Comparison of ENCODE assay signal across 10 cellular contexts in the genomic region with DNA sequence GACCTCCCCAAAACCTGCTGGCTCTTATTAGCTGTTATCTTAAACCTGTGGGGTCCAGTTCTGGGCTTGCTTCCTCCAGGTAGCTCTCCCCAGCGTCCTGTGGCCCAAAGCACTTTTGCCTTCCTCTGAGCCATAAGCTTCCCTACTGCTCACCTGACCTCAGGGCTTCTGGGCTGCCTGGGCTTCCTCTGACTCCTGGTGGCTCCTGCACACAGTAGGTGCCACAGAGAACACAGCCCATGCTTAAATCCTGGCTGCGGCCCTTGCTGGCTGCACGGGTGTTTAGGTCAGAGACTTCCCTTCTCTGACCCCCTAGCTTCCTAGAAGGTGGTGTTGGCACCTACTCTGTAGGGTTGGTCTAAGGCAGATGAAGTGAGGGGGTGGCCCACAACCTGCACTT. TPM values are rescaled to one million over a fixed set of nuclear protein-coding genes. Genes with fewer than 3 reads are reported as not detected.
DNase-seq lines count a peak whose midpoint lies in the region; ATAC-seq and TF ChIP-seq lines count a peak whose summit lies in the region.
"Had no signal": no experiment of that assay in that cellular context is flagged by ENCODE, and none has a peak within 500 bp of the region (broad histone marks: within the 10 kb centered on the region; RNA-seq: fewer than 3 reads in every experiment).

No MANE protein-coding gene starts in this region.

- H3K36me3 ChIP-seq in CD4-positive, CD25-positive, alpha-beta regulatory T cell (ENCODE audit: control insufficient read depth, insufficient read depth, low read length), result no peaks in the 10 kb centered on the region
- H3K36me3 ChIP-seq in parathyroid adenoma (ENCODE audit: control insufficient read depth, insufficient read depth, low read length), result no peaks in the 10 kb centered on the region

- peaks cover 90% of the 10 kb centered on the region for H3K4me1 ChIP-seq in CD4-positive, CD25-positive, alpha-beta regulatory T cell (ENCODE audit: control insufficient read depth, insufficient read depth, low read length, poor library complexity, severe bottlenecking)
- peaks cover 20% of the 10 kb centered on the region for H3K4me1 ChIP-seq in parathyroid adenoma

- H3K4me2 ChIP-seq in parathyroid adenoma (ENCODE audit: low read length), result no peak overlapping the region

- no peak overlapping the region for H2AFZ ChIP-seq in parathyroid adenoma

- no peaks in the 10 kb centered on the region for H3K27me3 ChIP-seq in CD4-positive, CD25-positive, alpha-beta regulatory T cell (ENCODE audit: control insufficient read depth, insufficient read depth, low read length)
- no peaks in the 10 kb centered on the region for H3K27me3 ChIP-seq in parathyroid adenoma (ENCODE audit: control insufficient read depth, insufficient read depth, low read length)

- H3K9me3 Mint-ChIP-seq in CD4-positive, CD25-positive, alpha-beta regulatory T cell, result no peaks in the 10 kb centered on the region
- no peaks in the 10 kb centered on the region for H3K9me3 Mint-ChIP-seq in activated T-helper 1 cell treated with anti-CD3 and anti-CD28 coated beads, Interleukin-12 subunit alpha, Interleukin-12 subunit beta, Interleukin-2, Interleukin-4 antibody, amounts not matched to agents 30 ng/mL and 10 ng/mL and 1 ng/mL, durations not matched to agents 14 hours and 24 hours and 36 hours

- H3K79me2 ChIP-seq in parathyroid adenoma, result peaks cover 29% of the 10 kb centered on the region

- H3K4me3 Mint-ChIP-seq in CD4-positive, CD25-positive, alpha-beta regulatory T cell, result peak overlapping the region; percentile 52 to 96 (median 86)
- H3K4me3 Mint-ChIP-seq in activated T-helper 1 cell treated with anti-CD3 and anti-CD28 coated beads, Interleukin-12 subunit alpha, Interleukin-12 subunit beta, Interleukin-2, Interleukin-4 antibody, amounts not matched to agents 30 ng/mL and 10 ng/mL and 1 ng/mL, durations not matched to agents 14 hours and 24 hours and 36 hours, result peak overlapping the region; percentile 80

- intact Hi-C loops in activated T-helper 1 cell treated with anti-CD3 and anti-CD28 coated beads, Interleukin-12 subunit alpha, Interleukin-12 subunit beta, Interleukin-2, Interleukin-4 antibody, amounts not matched to agents 30 ng/mL and 10 ng/mL and 1 ng/mL, durations not matched to agents 14 hours and 24 hours and 36 hours (cut with micrococcal nuclease), result no loop called here
- intact Hi-C loops in Right ventricle myocardium superior (cut with DNase I), result no loop called here

- H3K27me3 Mint-ChIP-seq in CD4-positive, CD25-positive, alpha-beta regulatory T cell, result no peaks in the 10 kb centered on the region
- H3K27me3 Mint-ChIP-seq in activated T-helper 1 cell treated with anti-CD3 and anti-CD28 coated beads, Interleukin-12 subunit alpha, Interleukin-12 subunit beta, Interleukin-2, Interleukin-4 antibody, amounts not matched to agents 30 ng/mL and 10 ng/mL and 1 ng/mL, durations not matched to agents 14 hours and 24 hours and 36 hours (ENCODE audit: insufficient read depth), result no peaks in the 10 kb centered on the region

- no peak overlapping the region for H3K4me3 ChIP-seq in CD4-positive, CD25-positive, alpha-beta regulatory T cell (ENCODE audit: low read depth, low read length)
- no peak overlapping the region for H3K4me3 ChIP-seq in parathyroid adenoma (ENCODE audit: low read depth, low read length)

- H3K4me1 Mint-ChIP-seq in CD4-positive, CD25-positive, alpha-beta regulatory T cell, result peaks cover 5 to 85% (median 37%) of the 10 kb centered on the region in 4 donors
- H3K4me1 Mint-ChIP-seq in activated T-helper 1 cell treated with anti-CD3 and anti-CD28 coated beads, Interleukin-12 subunit alpha, Interleukin-12 subunit beta, Interleukin-2, Interleukin-4 antibody, amounts not matched to agents 30 ng/mL and 10 ng/mL and 1 ng/mL, durations not matched to agents 14 hours and 24 hours and 36 hours (ENCODE audit: low read depth), result peaks cover 66% of the 10 kb centered on the region

- H3K36me3 Mint-ChIP-seq in CD4-positive, CD25-positive, alpha-beta regulatory T cell, result no peaks in the 10 kb centered on the region
- H3K36me3 Mint-ChIP-seq in activated T-helper 1 cell treated with anti-CD3 and anti-CD28 coated beads, Interleukin-12 subunit alpha, Interleukin-12 subunit beta, Interleukin-2, Interleukin-4 antibody, amounts not matched to agents 30 ng/mL and 10 ng/mL and 1 ng/mL, durations not matched to agents 14 hours and 24 hours and 36 hours (ENCODE audit: low read depth), result peaks cover 10% of the 10 kb centered on the region

- no peak for TF ChIP-seq CTCF in parathyroid adenoma (IDR thresholded peaks at IDR 0.05)

- H3K9ac ChIP-seq in parathyroid adenoma, result no peak overlapping the region

- no peak for DNase-seq in CD4-positive, CD25-positive, alpha-beta regulatory T cell
- DNase-seq in activated T-helper 1 cell treated with anti-CD3 and anti-CD28 coated beads, Interleukin-12 subunit alpha, Interleukin-12 subunit beta, Interleukin-2, Interleukin-4 antibody, amounts not matched to agents 30 ng/mL and 10 ng/mL and 1 ng/mL, durations not matched to agents 14 hours and 24 hours and 36 hours (ENCODE audit: low spot score), result no peak
- DNase-seq in Right ventricle myocardium superior (peak; percentile 20), NCI-H524 (lab: John Stamatoyannopoulos, UW) (no peak), NCI-H1092 treated with DMSO at 0.1 percent for 48 hours (lab: John Stamatoyannopoulos, UW) (no peak), NCI-H2196 (lab: John Stamatoyannopoulos, UW; ENCODE audit: unreplicated experiment) (no peak)
- DNase-seq: NCI-H1436, OCI-M1 had no signal

- peak overlapping the region in 2 of 3 donors; percentile 78 for H3K27ac Mint-ChIP-seq in CD4-positive, CD25-positive, alpha-beta regulatory T cell
- H3K27ac Mint-ChIP-seq in activated T-helper 1 cell treated with anti-CD3 and anti-CD28 coated beads, Interleukin-12 subunit alpha, Interleukin-12 subunit beta, Interleukin-2, Interleukin-4 antibody, amounts not matched to agents 30 ng/mL and 10 ng/mL and 1 ng/mL, durations not matched to agents 14 hours and 24 hours and 36 hours, result peak overlapping the region; percentile 83

- no peak overlapping the region for H3K27ac ChIP-seq in CD4-positive, CD25-positive, alpha-beta regulatory T cell (ENCODE audit: insufficient read depth, low read length, poor library complexity, severe bottlenecking)
- peak overlapping the region; percentile 62 for H3K27ac ChIP-seq in parathyroid adenoma

- ATAC-seq in CD4-positive, CD25-positive, alpha-beta regulatory T cell (ENCODE audit: low read depth in 2 of 2), result no peak
- ATAC-seq in Right ventricle myocardium superior (ENCODE audit: poor library complexity) (no peak), HG02973 (IDR thresholded peaks at IDR 0.05; ENCODE audit: unreplicated experiment) (no peak)

- H3K9me3 ChIP-seq in CD4-positive, CD25-positive, alpha-beta regulatory T cell (ENCODE audit: control insufficient read depth in 2 of 2, low read length in 2 of 2), result no peaks in the 10 kb centered on the region
- H3K9me3 ChIP-seq in parathyroid adenoma (ENCODE audit: control insufficient read depth, low read length), result no peaks in the 10 kb centered on the region

RNA-seq across cellular contexts. Expression of gene RALGDS, which starts 2.5 kb away (rescaled TPM):
- total RNA-seq in CD4-positive, CD25-positive, alpha-beta regulatory T cell, result 228 TPM
- 10 to 100 TPM; 34.6 to 64.2 (median 49.2) TPM for polyA plus RNA-seq in CD4-positive, CD25-positive, alpha-beta regulatory T cell
- 88.7 and 94.4 TPM in 2 replicates for total RNA-seq in activated T-helper 1 cell treated with anti-CD3 and anti-CD28 coated beads, Interleukin-12 subunit alpha, Interleukin-12 subunit beta, Interleukin-2, Interleukin-4 antibody, amounts not matched to agents 30 ng/mL and 10 ng/mL and 1 ng/mL, durations not matched to agents 14 hours and 24 hours and 36 hours
- 33.1 TPM for total RNA-seq in Right ventricle myocardium superior

RNA-seq across cellular contexts. Expression of gene GBGT1, which starts 45.1 kb away (rescaled TPM):
- 1.5 TPM for total RNA-seq in CD4-positive, CD25-positive, alpha-beta regulatory T cell
- polyA plus RNA-seq in CD4-positive, CD25-positive, alpha-beta regulatory T cell, result 1 to 10 TPM in 1 of 4 donors, under 1 TPM in 1, not detected in 2; 0.67 to 1.6 TPM
- total RNA-seq in activated T-helper 1 cell treated with anti-CD3 and anti-CD28 coated beads, Interleukin-12 subunit alpha, Interleukin-12 subunit beta, Interleukin-2, Interleukin-4 antibody, amounts not matched to agents 30 ng/mL and 10 ng/mL and 1 ng/mL, durations not matched to agents 14 hours and 24 hours and 36 hours, result 8.6 and 9.4 TPM in 2 replicates
- 6.4 TPM for total RNA-seq in Right ventricle myocardium superior

RNA-seq across cellular contexts. Expression of gene CEL, which starts 56.8 kb away (rescaled TPM):
- total RNA-seq in CD4-positive, CD25-positive, alpha-beta regulatory T cell, result 0.37 TPM
- polyA plus RNA-seq in CD4-positive, CD25-positive, alpha-beta regulatory T cell, result not detected
- total RNA-seq in activated T-helper 1 cell treated with anti-CD3 and anti-CD28 coated beads, Interleukin-12 subunit alpha, Interleukin-12 subunit beta, Interleukin-2, Interleukin-4 antibody, amounts not matched to agents 30 ng/mL and 10 ng/mL and 1 ng/mL, durations not matched to agents 14 hours and 24 hours and 36 hours, result 1.8 and 2.0 TPM in 2 replicates
- 7.3 TPM for total RNA-seq in Right ventricle myocardium superior
